In genomic region chr4:116332508-116332907, GRCh38 we compare ENCODE assay signal across 32 cellular contexts.
"Had no signal": no experiment of that assay in that cellular context is flagged by ENCODE, and none has a peak within 500 bp of the region (broad histone marks: within the 10 kb centered on the region; RNA-seq: fewer than 3 reads in every experiment).

No MANE protein-coding gene starts in this region.

- H3K27me3 Mint-ChIP-seq: activated B cell treated with CpG ODN at 0.5 μM for 24 hours; activated CD8-positive, alpha-beta memory T cell treated with anti-CD3 and anti-CD28 coated beads, Interleukin-2, amount 10 ng/mL, durations not matched to agents 7 days and 5 days; stimulated activated naive CD8-positive, alpha-beta T cell treated with anti-CD3 and anti-CD28 coated beads, Interleukin-15, Interleukin-2, amounts not matched to agents 100 ng/mL and 50 ng/mL, for 24 hours; type B pancreatic cell had no signal

- H3K36me3 Mint-ChIP-seq: activated CD8-positive, alpha-beta memory T cell treated with anti-CD3 and anti-CD28 coated beads, Interleukin-2, amount 10 ng/mL, durations not matched to agents 7 days and 5 days; activated naive CD4-positive, alpha-beta T cell treated with anti-CD3 and anti-CD28 coated beads, Interleukin-2, amount 50 U/mL, for 72 hours; stimulated activated effector memory CD8-positive, alpha-beta T cell treated with anti-CD3 and anti-CD28 coated beads, Interleukin-12 subunit alpha, Interleukin-12 subunit beta, amount 100 ng/mL, for 72 hours; type B pancreatic cell had no signal

- H3K4me1 Mint-ChIP-seq: activated B cell treated with CpG ODN at 0.5 μM for 24 hours; activated CD8-positive, alpha-beta memory T cell treated with anti-CD3 and anti-CD28 coated beads, Interleukin-2, amount 10 ng/mL, durations not matched to agents 7 days and 5 days; nephron progenitor cell; stimulated activated effector memory CD8-positive, alpha-beta T cell treated with anti-CD3 and anti-CD28 coated beads, Interleukin-12 subunit alpha, Interleukin-12 subunit beta, amount 100 ng/mL, for 72 hours had no signal

- H3K4me3 Mint-ChIP-seq: activated B cell treated with CpG ODN at 0.5 μM for 24 hours; activated CD8-positive, alpha-beta memory T cell treated with anti-CD3 and anti-CD28 coated beads, Interleukin-2, amount 10 ng/mL, durations not matched to agents 7 days and 5 days; activated CD8-positive, alpha-beta T cell treated with anti-CD3 and anti-CD28 coated beads, Interleukin-2, amount 10 ng/mL, durations not matched to agents 7 days and 5 days; nephron progenitor cell; stimulated activated effector memory CD8-positive, alpha-beta T cell treated with anti-CD3 and anti-CD28 coated beads, Interleukin-12 subunit alpha, Interleukin-12 subunit beta, amount 100 ng/mL, for 72 hours; stimulated activated naive CD8-positive, alpha-beta T cell treated with anti-CD3 and anti-CD28 coated beads, Interleukin-15, Interleukin-2, amounts not matched to agents 100 ng/mL and 50 ng/mL, for 24 hours; type B pancreatic cell had no signal

- H3K4me3 ChIP-seq: colonic mucosa, esophagus squamous epithelium, heart right ventricle, lower lobe of right lung, mucosa of descending colon, ovary, sigmoid colon, uterus had no signal

- H3K27me3 ChIP-seq: colonic mucosa, esophagus squamous epithelium, heart right ventricle, ovary, sigmoid colon, uterus had no signal

- H3K36me3 ChIP-seq: colonic mucosa, esophagus squamous epithelium, heart right ventricle, lower lobe of right lung, ovary, sigmoid colon, uterus had no signal

- H3K9me3 ChIP-seq: colonic mucosa, esophagus squamous epithelium, heart right ventricle, lower lobe of right lung, mucosa of descending colon, ovary, sigmoid colon, uterus had no signal

- H3K4me1 ChIP-seq: colonic mucosa, esophagus squamous epithelium, heart right ventricle, lower lobe of right lung, sigmoid colon, uterus had no signal

- H3K27ac Mint-ChIP-seq: activated B cell treated with CpG ODN at 0.5 μM for 24 hours; activated CD8-positive, alpha-beta memory T cell treated with anti-CD3 and anti-CD28 coated beads, Interleukin-2, amount 10 ng/mL, durations not matched to agents 7 days and 5 days; activated CD8-positive, alpha-beta T cell treated with anti-CD3 and anti-CD28 coated beads, Interleukin-2, amount 10 ng/mL, durations not matched to agents 7 days and 5 days; activated naive CD4-positive, alpha-beta T cell treated with anti-CD3 and anti-CD28 coated beads, Interleukin-2, amount 50 U/mL, for 72 hours; activated T-helper 2 cell treated with anti-CD3 and anti-CD28 coated beads, Interferon-gamma antibody, Interleukin-2, Interleukin-4, amounts not matched to agents 10 μg/mL and 5 μg/mL and 100 μg/mL, durations not matched to agents 14 hours and 24 hours and 36 hours; nephron progenitor cell; progenitor cell of endocrine pancreas; stimulated activated effector memory CD8-positive, alpha-beta T cell treated with anti-CD3 and anti-CD28 coated beads, Interleukin-12 subunit alpha, Interleukin-12 subunit beta, amount 100 ng/mL, for 72 hours; stimulated activated naive CD8-positive, alpha-beta T cell treated with anti-CD3 and anti-CD28 coated beads, Interleukin-15, Interleukin-2, amounts not matched to agents 100 ng/mL and 50 ng/mL, for 24 hours; type B pancreatic cell had no signal

- H3K27ac ChIP-seq: colonic mucosa, epithelial cell of prostate, esophagus squamous epithelium, heart right ventricle, lower lobe of right lung, ovary, sigmoid colon, uterus had no signal

- H3K9me3 Mint-ChIP-seq: activated T-helper 2 cell treated with anti-CD3 and anti-CD28 coated beads, Interferon-gamma antibody, Interleukin-2, Interleukin-4, amounts not matched to agents 10 μg/mL and 5 μg/mL and 100 μg/mL, durations not matched to agents 14 hours and 24 hours and 36 hours; nephron progenitor cell; stimulated activated effector memory CD8-positive, alpha-beta T cell treated with anti-CD3 and anti-CD28 coated beads, Interleukin-12 subunit alpha, Interleukin-12 subunit beta, amount 100 ng/mL, for 72 hours; type B pancreatic cell had no signal

- DNase-seq: activated B cell treated with CpG ODN at 0.5 μM for 24 hours; activated CD8-positive, alpha-beta memory T cell treated with anti-CD3 and anti-CD28 coated beads, Interleukin-2, amount 10 ng/mL, durations not matched to agents 7 days and 5 days; activated CD8-positive, alpha-beta T cell treated with anti-CD3 and anti-CD28 coated beads, Interleukin-2, amount 10 ng/mL, durations not matched to agents 7 days and 5 days; activated T-cell treated with anti-CD3 and anti-CD28 coated beads, Interleukin-2, amount 50 U/mL, for 48 hours; anterior cingulate cortex; cerebellar nuclear complex; colonic mucosa; effector CD8-positive, alpha-beta T cell; esophagus squamous epithelium; foreskin melanocyte; heart right ventricle; kidney glomerular epithelial cell; lower lobe of right lung; mesenchymal stem cell; mucosa of descending colon; nephron progenitor cell; ovary; retina; sigmoid colon; small intestine; stimulated activated CD4-positive, alpha-beta T cell treated with anti-CD3 and anti-CD28 coated beads, Interleukin-4, amount 100 ng/mL, for 24 hours; substantia nigra; T-helper 1 cell; uterus had no signal

- ATAC-seq: activated CD8-positive, alpha-beta memory T cell treated with anti-CD3 and anti-CD28 coated beads, Interleukin-2, amount 10 ng/mL, durations not matched to agents 7 days and 5 days; activated CD8-positive, alpha-beta T cell treated with anti-CD3 and anti-CD28 coated beads, Interleukin-2, amount 10 ng/mL, durations not matched to agents 7 days and 5 days; activated naive CD4-positive, alpha-beta T cell treated with anti-CD3 and anti-CD28 coated beads, Interleukin-2, amount 50 U/mL, for 72 hours; heart right ventricle; left lobe of liver; lower lobe of right lung; mucosa of descending colon; stimulated activated effector memory CD8-positive, alpha-beta T cell treated with anti-CD3 and anti-CD28 coated beads, Interleukin-12 subunit alpha, Interleukin-12 subunit beta, amount 100 ng/mL, for 72 hours had no signal
